Comparison of ENCODE assay signal across 20 cellular contexts in genomic region chr9:22512495-22512894, GRCh38.
DNase-seq lines count a peak whose midpoint lies in the region; ATAC-seq, FAIRE-seq and TF ChIP-seq lines count a peak whose summit lies in the region.
"Had no signal": no experiment of that assay in that cellular context is flagged by ENCODE, and none has a peak within 500 bp of the region (broad histone marks: within the 10 kb centered on the region; RNA-seq: fewer than 3 reads in every experiment).

No MANE protein-coding gene starts in this region.

- H3K79me2 ChIP-seq in KMS-11 (ENCODE audit: insufficient read depth, low read depth), result no peaks in the 10 kb centered on the region

- TF ChIP-seq CTCF in KMS-11 (conservative IDR thresholded peaks at IDR 0.05; ENCODE audit: low read depth, low read length), result no peak

- peak overlapping the region; percentile 53 for H3K27ac ChIP-seq in KMS-11
- H3K27ac ChIP-seq: colonic mucosa, epithelial cell of prostate had no signal

- peak overlapping the region; percentile 37 for H2AFZ ChIP-seq in KMS-11 (ENCODE audit: low read depth)

- no peak overlapping the region for H3K9ac ChIP-seq in KMS-11

- no peak for FAIRE-seq in RCC 7860 (lab: Jason Lieb, UNC)
- FAIRE-seq: astrocyte had no signal

- no peaks in the 10 kb centered on the region for H3K27me3 ChIP-seq in KMS-11 (ENCODE audit: insufficient read depth, low read depth)
- H3K27me3 ChIP-seq: colonic mucosa had no signal

- peaks cover 22% of the 10 kb centered on the region for H3K4me1 ChIP-seq in KMS-11 (ENCODE audit: low read depth, poor library complexity, severe bottlenecking)
- H3K4me1 ChIP-seq: colonic mucosa had no signal

- H3K4me2 ChIP-seq in KMS-11, result peak overlapping the region; percentile 58

- peak; percentile 70 for ATAC-seq in GM18858 (IDR thresholded peaks at IDR 0.05; ENCODE audit: unreplicated experiment)
- peak; percentile 54 for ATAC-seq in GM21619 (IDR thresholded peaks at IDR 0.05; ENCODE audit: unreplicated experiment)
- ATAC-seq: activated CD8-positive, alpha-beta memory T cell treated with anti-CD3 and anti-CD28 coated beads, Interleukin-2, amount 10 ng/mL, durations not matched to agents 7 days and 5 days; Right ventricle myocardium inferior; T-helper 17 cell had no signal

- no peak overlapping the region for H3K4me3 ChIP-seq in KMS-11 (IDR thresholded peaks at IDR 0.05; ENCODE audit: insufficient read depth, low read depth, low read length)
- H3K4me3 ChIP-seq: colonic mucosa had no signal

- DNase-seq in RCC 7860 (ENCODE audit: low spot score), result peak; percentile 0
- no peak for DNase-seq in NCI-H1930 (lab: John Stamatoyannopoulos, UW)
- DNase-seq in cardiac septum (ENCODE audit: low spot score), result no peak
- no peak for DNase-seq in dermis blood vessel endothelial cell
- DNase-seq in CD1c-positive myeloid dendritic cell (ENCODE audit: extremely low spot score), result no peak
- DNase-seq: activated CD8-positive, alpha-beta memory T cell treated with anti-CD3 and anti-CD28 coated beads, Interleukin-2, amount 10 ng/mL, durations not matched to agents 7 days and 5 days; activated naive CD4-positive, alpha-beta T cell treated with Interleukin-2 at 50 U/mL for 16 hours; colonic mucosa; COR-L47; H7; islet precursor cell; retina; stimulated activated CD4-positive, alpha-beta T cell treated with anti-CD3 and anti-CD28 coated beads, Interleukin-15, amount 100 ng/mL, for 24 hours; T-helper 17 cell had no signal

- no peaks in the 10 kb centered on the region for H3K36me3 ChIP-seq in KMS-11 (ENCODE audit: insufficient read depth)
- H3K36me3 ChIP-seq: colonic mucosa had no signal

- intact Hi-C loops in cardiac septum (cut with DNase I), result no loop called here

- H4K20me1 ChIP-seq in KMS-11 (ENCODE audit: insufficient read depth), result no peaks in the 10 kb centered on the region
